In the genomic region with DNA sequence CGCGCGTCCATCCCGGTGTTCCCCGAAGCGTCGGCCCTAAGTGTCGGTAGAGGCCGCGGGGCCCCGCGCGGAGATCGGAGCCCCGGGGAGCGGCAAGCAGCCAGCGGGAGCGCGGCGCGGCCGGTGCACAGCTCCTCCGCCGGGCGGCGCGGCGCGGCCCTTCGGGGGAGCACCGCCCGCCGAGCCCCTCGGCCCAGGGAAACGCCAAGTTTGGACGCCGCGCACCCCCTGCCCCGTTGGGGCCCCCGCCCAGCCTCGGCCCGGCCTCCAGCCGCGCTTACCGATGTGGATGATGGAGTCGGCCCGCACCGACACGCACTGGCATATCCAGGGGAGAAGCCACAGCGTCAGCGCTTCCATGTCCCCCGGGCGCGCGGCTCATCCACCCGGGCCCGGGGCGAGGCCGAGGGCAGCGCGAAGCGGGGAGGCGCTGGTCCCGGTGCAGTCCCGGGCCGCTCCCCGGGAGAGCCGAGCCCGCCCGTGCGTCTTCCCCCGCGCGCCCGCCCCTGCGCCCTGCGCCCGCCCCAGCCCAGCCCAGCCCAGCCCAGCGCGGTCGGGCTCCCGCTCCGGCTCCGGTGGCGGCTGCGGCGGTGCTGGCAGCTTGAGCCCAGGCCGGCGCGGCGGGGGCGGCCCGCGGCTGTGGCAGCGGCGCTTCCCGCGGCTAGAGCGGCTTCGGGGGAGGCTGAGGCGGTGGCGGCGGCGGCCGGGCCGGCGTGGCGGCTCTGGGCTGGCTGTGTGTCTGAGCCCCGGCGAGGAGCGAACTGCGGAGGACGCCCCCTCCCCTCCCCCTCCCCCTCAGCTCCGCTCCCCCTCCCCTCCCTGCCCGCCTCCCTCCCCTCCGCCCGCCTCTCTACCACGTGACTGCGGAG, we compare ENCODE assay signal across 8 cellular contexts. TPM values are rescaled to one million over a fixed set of nuclear protein-coding genes. Genes with fewer than 3 reads are reported as not detected.
DNase-seq lines count a peak whose midpoint lies in the region; ATAC-seq lines count a peak whose summit lies in the region.

Gene GRID1, minus strand, starts transcription at position 763 of the 869 bp plus-strand sequence.

- peak; percentile 24 for DNase-seq in NCI-H2196 (lab: John Stamatoyannopoulos, UW; ENCODE audit: unreplicated experiment)
- no peak for DNase-seq in NCI-H2196 treated with DMSO at 0.1 percent for 48 hours (lab: John Stamatoyannopoulos, UW; ENCODE audit: unreplicated experiment)
- DNase-seq in HuH-7 (ENCODE audit: low spot score), result peak; percentile 55
- DNase-seq in activated naive CD4-positive, alpha-beta T cell treated with anti-CD3 and anti-CD28 coated beads, Interleukin-2, amount 10 ng/mL, durations not matched to agents 7 days and 5 days, result peak; percentile 29
- peak; percentile 63 for DNase-seq in left ventricle myocardium superior
- peak; percentile 65 to 96 (median 72) for DNase-seq in posterior cingulate gyrus
- no peak for DNase-seq in GM19238 (ENCODE audit: insufficient read length, low spot score)
- DNase-seq in stimulated activated CD8-positive, alpha-beta memory T cell treated with anti-CD3 and anti-CD28 coated beads, Interleukin-4, amount 100 ng/mL, for 48 hours, result no peak

- peaks cover 13% of the 10 kb centered on the region for H3K4me1 Mint-ChIP-seq in activated naive CD4-positive, alpha-beta T cell treated with anti-CD3 and anti-CD28 coated beads, Interleukin-2, amount 10 ng/mL, durations not matched to agents 7 days and 5 days

- ATAC-seq in left ventricle myocardium superior, result peak; percentile 71

- peaks cover 1% of the 10 kb centered on the region for H3K36me3 Mint-ChIP-seq in activated naive CD4-positive, alpha-beta T cell treated with anti-CD3 and anti-CD28 coated beads, Interleukin-2, amount 10 ng/mL, durations not matched to agents 7 days and 5 days

- H3K27ac Mint-ChIP-seq in activated naive CD4-positive, alpha-beta T cell treated with anti-CD3 and anti-CD28 coated beads, Interleukin-2, amount 10 ng/mL, durations not matched to agents 7 days and 5 days, result no peak within 1 kb of the TSS

- peaks cover 95% of the 10 kb centered on the region for H3K27me3 Mint-ChIP-seq in activated naive CD4-positive, alpha-beta T cell treated with anti-CD3 and anti-CD28 coated beads, Interleukin-2, amount 10 ng/mL, durations not matched to agents 7 days and 5 days

- intact Hi-C loops in left ventricle myocardium superior (cut with micrococcal nuclease), result no loop called here
- intact Hi-C loops in posterior cingulate gyrus (cut with DNase I), result loop anchor here (2.0 kb wide), 2 partner anchors 103 to 183 kb away; no protein-coding TSS in a partner anchor

- H3K9me3 Mint-ChIP-seq in activated naive CD4-positive, alpha-beta T cell treated with anti-CD3 and anti-CD28 coated beads, Interleukin-2, amount 10 ng/mL, durations not matched to agents 7 days and 5 days, result no peaks in the 10 kb centered on the region

- peak within 1 kb of the TSS; percentile 23 for H3K4me3 Mint-ChIP-seq in activated naive CD4-positive, alpha-beta T cell treated with anti-CD3 and anti-CD28 coated beads, Interleukin-2, amount 10 ng/mL, durations not matched to agents 7 days and 5 days

- CTCF ChIA-PET in activated naive CD4-positive, alpha-beta T cell treated with anti-CD3 and anti-CD28 coated beads, Interleukin-2, amount 10 ng/mL, durations not matched to agents 7 days and 5 days (lab: Charles Lee), result no interaction called here

RNA-seq across cellular contexts. Expression of gene GRID1, which starts in this region (rescaled TPM):
- 2.4 TPM for total RNA-seq in left ventricle myocardium superior

Comparison
In these comparisons a context has a peak if more than half of its experiments do, and no peak if none do; other contexts are left out.
1. DNase-seq: peak in NCI-H2196 (single experiment), HuH-7 (single experiment), activated naive CD4-positive, alpha-beta T cell treated with anti-CD3 and anti-CD28 coated beads, Interleukin-2, amount 10 ng/mL, durations not matched to agents 7 days and 5 days (single experiment), left ventricle myocardium superior (single experiment) and posterior cingulate gyrus (10 of 10); none in NCI-H2196 treated with DMSO at 0.1 percent for 48 hours (single experiment), GM19238 (single experiment) and stimulated activated CD8-positive, alpha-beta memory T cell treated with anti-CD3 and anti-CD28 coated beads, Interleukin-4, amount 100 ng/mL, for 48 hours (single experiment).